ENCODE assay signal across 8 cellular contexts in the genomic region with DNA sequence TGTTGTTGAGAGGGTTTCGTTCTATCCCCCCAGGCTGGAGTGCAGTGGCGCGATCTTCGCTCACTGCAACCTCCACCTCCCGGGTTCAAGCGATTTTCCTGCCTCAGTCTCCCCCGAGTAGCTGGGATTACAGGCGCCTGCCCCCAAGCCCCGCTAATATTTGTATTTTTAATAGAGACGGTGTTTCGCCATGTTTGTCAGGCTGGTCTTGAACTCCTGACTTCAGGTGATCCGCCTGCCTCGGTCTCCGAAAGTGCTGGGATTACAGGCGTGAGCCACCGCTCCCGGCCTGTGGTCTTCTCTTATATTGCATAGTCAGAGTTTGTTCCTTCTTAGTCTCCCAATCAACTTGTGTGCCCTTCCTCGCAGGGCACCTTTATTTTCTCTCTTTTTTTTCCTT. TPM values are rescaled to one million over a fixed set of nuclear protein-coding genes. Genes with fewer than 3 reads are reported as not detected.
DNase-seq lines count a peak whose midpoint lies in the region; ATAC-seq and TF ChIP-seq lines count a peak whose summit lies in the region.
"Not testable (repeated sequence)": the region's sequence is repeated elsewhere in the genome, so short reads cannot be mapped to it uniquely, and the experiment has no call there.

No MANE protein-coding gene starts in this region.

- not testable (repeated sequence) for BruUV-seq in MCF 10A (replicated peaks; lab: Mats Ljungman, UMichigan)

- not testable (repeated sequence) for ATAC-seq in activated CD8-positive, alpha-beta T cell treated with anti-CD3 and anti-CD28 coated beads for 36 hours; foreskin keratinocyte

- peak overlapping the region; percentile 96; the same call in 1 of the 2 replicates for H3K4me3 ChIP-seq in GM08714 (ENCODE audit: low read length)
- peak overlapping the region; percentile 33 for H3K4me3 ChIP-seq in NT2/D1 (ENCODE audit: insufficient read length, low read depth)
- not testable (repeated sequence) for H3K4me3 ChIP-seq in skeletal muscle satellite cell (ENCODE audit: low read length)
- peak overlapping the region in 1 of 2 donors; percentile 99 for H3K4me3 ChIP-seq in vagina

- peaks cover 26% of the 10 kb centered on the region for H3K36me3 Mint-ChIP-seq in activated CD8-positive, alpha-beta T cell treated with anti-CD3 and anti-CD28 coated beads for 36 hours (ENCODE audit: low read depth)
- peaks cover 25% of the 10 kb centered on the region for H3K36me3 Mint-ChIP-seq in MCF 10A (ENCODE audit: insufficient read depth, unreplicated experiment)
- not testable (repeated sequence) for H3K36me3 Mint-ChIP-seq in mesothelial cell of epicardium

- not testable (repeated sequence) for TF ChIP-seq CTCF in activated CD8-positive, alpha-beta T cell treated with anti-CD3 and anti-CD28 coated beads for 36 hours (IDR thresholded peaks at IDR 0.05); MCF 10A (IDR thresholded peaks at IDR 0.05; ENCODE audit: unreplicated experiment); foreskin keratinocyte (conservative IDR thresholded peaks at IDR 0.05); mesothelial cell of epicardium (IDR thresholded peaks at IDR 0.05; ENCODE audit: unreplicated experiment); vagina (IDR thresholded peaks at IDR 0.05)

- intact Hi-C loops in activated CD8-positive, alpha-beta T cell treated with anti-CD3 and anti-CD28 coated beads for 36 hours (cut with micrococcal nuclease); MCF 10A (cut with micrococcal nuclease); vagina (cut with DNase I): not testable (repeated sequence)

- peaks cover 57% of the 10 kb centered on the region for H3K4me1 Mint-ChIP-seq in activated CD8-positive, alpha-beta T cell treated with anti-CD3 and anti-CD28 coated beads for 36 hours (ENCODE audit: low read depth)
- H3K4me1 Mint-ChIP-seq in MCF 10A (ENCODE audit: insufficient read depth, unreplicated experiment) = peaks cover 32% of the 10 kb centered on the region
- H3K4me1 Mint-ChIP-seq in mesothelial cell of epicardium = peaks cover 53% of the 10 kb centered on the region

- H3K4me3 Mint-ChIP-seq in activated CD8-positive, alpha-beta T cell treated with anti-CD3 and anti-CD28 coated beads for 36 hours = peak overlapping the region; percentile 77
- peak overlapping the region; percentile 76 for H3K4me3 Mint-ChIP-seq in MCF 10A (ENCODE audit: unreplicated experiment)
- peak overlapping the region; percentile 93 for H3K4me3 Mint-ChIP-seq in mesothelial cell of epicardium

- H3K27ac ChIP-seq in foreskin keratinocyte (peak overlapping the region; percentile 8), vagina (peak overlapping the region; percentile 100)

- H3K27me3 Mint-ChIP-seq in activated CD8-positive, alpha-beta T cell treated with anti-CD3 and anti-CD28 coated beads for 36 hours; MCF 10A (ENCODE audit: insufficient read depth, unreplicated experiment); mesothelial cell of epicardium (ENCODE audit: low read depth): not testable (repeated sequence)

- H3K36me3 ChIP-seq in NT2/D1 (ENCODE audit: insufficient read depth, insufficient read length, low read length); skeletal muscle satellite cell (ENCODE audit: insufficient read depth, low read length); vagina: not testable (repeated sequence)

- H3K27me3 ChIP-seq in NT2/D1 (ENCODE audit: insufficient read depth, insufficient read length); foreskin keratinocyte; skeletal muscle satellite cell (ENCODE audit: control insufficient read depth, insufficient read depth, low read length); vagina: not testable (repeated sequence)

- TF ChIP-seq POLR2A in vagina (IDR thresholded peaks at IDR 0.05) = not testable (repeated sequence)

- not testable (repeated sequence) for H3K9me3 ChIP-seq in NT2/D1 (ENCODE audit: insufficient read depth, low read length); skeletal muscle satellite cell (replicated peaks; ENCODE audit: low read length); vagina

- POLR2A ChIA-PET in activated CD8-positive, alpha-beta T cell treated with anti-CD3 and anti-CD28 coated beads for 36 hours (lab: Charles Lee) = not testable (repeated sequence)
- POLR2A ChIA-PET in MCF 10A (lab: Yijun Ruan, JAX) = interaction anchor here (0.6 to 6.1 kb wide), 11 partner anchors 11 to 1697 kb away, joined by 3 to 56 read pairs (median 3); partner anchors contain the start of gene GTF2IRD1

- H3K9me3 Mint-ChIP-seq in activated CD8-positive, alpha-beta T cell treated with anti-CD3 and anti-CD28 coated beads for 36 hours; MCF 10A (ENCODE audit: unreplicated experiment); mesothelial cell of epicardium: not testable (repeated sequence)

- CTCF ChIA-PET in activated CD8-positive, alpha-beta T cell treated with anti-CD3 and anti-CD28 coated beads for 36 hours (lab: Charles Lee) = not testable (repeated sequence)
- CTCF ChIA-PET in MCF 10A (lab: Yijun Ruan, JAX) = interaction anchor here (0.7 kb wide), 1 partner anchor 254 kb away, joined by 4 read pairs; no protein-coding TSS in a partner anchor

- peak overlapping the region; percentile 82 for H3K4me2 ChIP-seq in skeletal muscle satellite cell (ENCODE audit: low read length)

- H3K27ac Mint-ChIP-seq in activated CD8-positive, alpha-beta T cell treated with anti-CD3 and anti-CD28 coated beads for 36 hours = peak overlapping the region; percentile 91
- H3K27ac Mint-ChIP-seq in MCF 10A (ENCODE audit: low read depth, unreplicated experiment) (peak overlapping the region; percentile 92), mesothelial cell of epicardium (peak overlapping the region; percentile 98)

- DNase-seq in NT2/D1 (ENCODE audit: low read depth, low spot score); activated CD8-positive, alpha-beta T cell treated with anti-CD3 and anti-CD28 coated beads for 36 hours; foreskin keratinocyte; mesothelial cell of epicardium (ENCODE audit: low spot score in 2 of 2, unreplicated experiment in 2 of 2); vagina (ENCODE audit: extremely low spot score in 2 of 2): not testable (repeated sequence)
- DNase-seq in MCF 10A (ENCODE audit: unreplicated experiment) = peak; percentile 21

- H3K9ac ChIP-seq in NT2/D1 (ENCODE audit: insufficient read length, low read depth) = peak overlapping the region; percentile 87
- H3K9ac ChIP-seq in skeletal muscle satellite cell (ENCODE audit: low read depth, low read length) = not testable (repeated sequence)

- H3K4me1 ChIP-seq in NT2/D1 (ENCODE audit: insufficient read depth, insufficient read length) = not testable (repeated sequence)
- H3K4me1 ChIP-seq in foreskin keratinocyte (peaks cover 30% of the 10 kb centered on the region), skeletal muscle satellite cell (ENCODE audit: control insufficient read depth, insufficient read depth, low read length) (peaks cover 50% of the 10 kb centered on the region), vagina (peaks cover 67% of the 10 kb centered on the region)

RNA-seq across cellular contexts. Expression of gene GTF2I, which starts 2.7 kb away (rescaled TPM):
- total RNA-seq in activated CD8-positive, alpha-beta T cell treated with anti-CD3 and anti-CD28 coated beads for 36 hours = 100 to 1,000 TPM; 156 TPM
- total RNA-seq in MCF 10A (2022) (130 and 152 TPM in 2 replicates), foreskin keratinocyte (101 and 115 TPM in 2 replicates), mesothelial cell of epicardium (433 to 438 TPM (median 435 TPM) in 3 replicates), vagina (124 TPM)
- 16.5 and 17.0 TPM in 2 replicates for polyA plus RNA-seq in foreskin keratinocyte
- total RNA-seq in skeletal muscle satellite cell (2012; rRNA removed) = 70.1 and 77.8 TPM in 2 replicates
